In the genomic region with DNA sequence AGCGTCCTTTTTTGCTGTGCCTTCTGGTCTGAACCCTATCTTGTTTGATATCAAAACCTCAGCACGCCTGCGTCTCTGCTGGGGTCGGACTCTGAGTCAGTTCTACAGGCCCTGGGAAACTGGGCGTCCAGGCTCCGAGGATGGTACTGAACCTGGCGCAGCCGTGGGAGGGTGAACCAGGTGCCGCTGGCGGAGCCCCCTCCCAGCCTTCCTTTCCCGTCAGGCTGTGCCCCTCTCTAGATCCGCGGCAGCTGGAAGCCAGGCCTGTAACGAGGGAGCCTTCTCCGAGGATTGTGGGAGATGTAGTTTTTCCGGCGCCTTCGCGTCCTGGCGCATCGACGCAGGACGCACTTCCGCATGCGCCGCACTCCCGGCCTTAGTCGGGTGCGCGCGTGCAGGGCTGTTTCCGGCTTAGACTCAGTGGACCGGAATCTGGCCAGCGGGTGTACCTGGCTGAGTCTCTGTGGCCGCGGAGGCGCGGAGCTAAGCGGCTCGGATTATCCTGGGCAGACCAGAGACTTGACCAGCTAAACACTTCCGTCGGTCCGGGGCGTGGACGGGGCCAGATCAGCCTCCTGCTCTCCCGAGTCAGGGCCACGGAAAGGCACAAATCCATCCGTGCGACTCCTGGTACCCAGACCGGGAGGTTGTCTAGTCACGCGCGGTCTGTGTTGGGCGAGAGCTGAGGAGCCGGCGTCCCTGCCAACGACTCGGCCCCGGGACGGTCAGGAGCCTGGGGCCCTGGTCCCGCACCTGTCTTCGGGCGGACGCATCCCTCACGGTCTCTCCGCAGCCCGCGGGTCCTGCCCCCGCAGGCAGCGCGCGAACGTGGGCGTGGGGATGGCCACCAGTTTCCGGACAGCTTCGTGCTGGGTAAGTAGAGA, we compare ENCODE assay signal across 1 cellular context.
TF ChIP-seq lines count a peak whose summit lies in the region.

Gene ZNF26 (plus strand): TSS at position 367 of the 884 bp plus-strand sequence. CDS start 474 bp downstream, at position 841.

TF ChIP-seq in GM12878, 131 proteins besides CTCF, POLR2A, EP300 and RAD21 (continued from another document):
- TF ChIP-seq, protein P1, sequence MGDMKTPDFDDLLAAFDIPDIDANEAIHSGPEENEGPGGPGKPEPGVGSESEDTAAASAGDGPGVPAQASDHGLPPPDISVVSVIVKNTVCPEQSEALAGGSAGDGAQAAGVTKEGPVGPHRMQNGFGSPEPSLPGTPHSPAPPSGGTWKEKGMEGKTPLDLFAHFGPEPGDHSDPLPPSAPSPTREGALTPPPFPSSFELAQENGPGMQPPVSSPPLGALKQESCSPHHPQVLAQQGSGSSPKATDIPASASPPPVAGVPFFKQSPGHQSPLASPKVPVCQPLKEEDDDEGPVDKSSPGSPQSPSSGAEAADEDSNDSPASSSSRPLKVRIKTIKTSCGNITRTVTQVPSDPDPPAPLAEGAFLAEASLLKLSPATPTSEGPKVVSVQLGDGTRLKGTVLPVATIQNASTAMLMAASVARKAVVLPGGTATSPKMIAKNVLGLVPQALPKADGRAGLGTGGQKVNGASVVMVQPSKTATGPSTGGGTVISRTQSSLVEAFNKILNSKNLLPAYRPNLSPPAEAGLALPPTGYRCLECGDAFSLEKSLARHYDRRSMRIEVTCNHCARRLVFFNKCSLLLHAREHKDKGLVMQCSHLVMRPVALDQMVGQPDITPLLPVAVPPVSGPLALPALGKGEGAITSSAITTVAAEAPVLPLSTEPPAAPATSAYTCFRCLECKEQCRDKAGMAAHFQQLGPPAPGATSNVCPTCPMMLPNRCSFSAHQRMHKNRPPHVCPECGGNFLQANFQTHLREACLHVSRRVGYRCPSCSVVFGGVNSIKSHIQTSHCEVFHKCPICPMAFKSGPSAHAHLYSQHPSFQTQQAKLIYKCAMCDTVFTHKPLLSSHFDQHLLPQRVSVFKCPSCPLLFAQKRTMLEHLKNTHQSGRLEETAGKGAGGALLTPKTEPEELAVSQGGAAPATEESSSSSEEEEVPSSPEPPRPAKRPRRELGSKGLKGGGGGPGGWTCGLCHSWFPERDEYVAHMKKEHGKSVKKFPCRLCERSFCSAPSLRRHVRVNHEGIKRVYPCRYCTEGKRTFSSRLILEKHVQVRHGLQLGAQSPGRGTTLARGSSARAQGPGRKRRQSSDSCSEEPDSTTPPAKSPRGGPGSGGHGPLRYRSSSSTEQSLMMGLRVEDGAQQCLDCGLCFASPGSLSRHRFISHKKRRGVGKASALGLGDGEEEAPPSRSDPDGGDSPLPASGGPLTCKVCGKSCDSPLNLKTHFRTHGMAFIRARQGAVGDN (IDR thresholded peaks at IDR 0.05): no peak; the same call in 1 of the 2 replicates
- TF ChIP-seq MTA3 (IDR thresholded peaks at IDR 0.05; ENCODE audit: borderline replicate concordance, low read length) (no peak), RBBP5 (conservative IDR thresholded peaks at IDR 0.05) (no peak), CBX5 (IDR thresholded peaks at IDR 0.05; ENCODE audit: low read depth) (no peak), POU2F2 (IDR thresholded peaks at IDR 0.05; ENCODE audit: borderline replicate concordance, low read depth, low read length) (peak; percentile 72; the same call in 2 of the 3 replicates), MYB (IDR thresholded peaks at IDR 0.05; ENCODE audit: borderline replicate concordance, low read depth, low read length) (no peak), BACH1 (IDR thresholded peaks at IDR 0.05; ENCODE audit: borderline replicate concordance) (no peak), NR2C1 (IDR thresholded peaks at IDR 0.05) (peak; percentile 80), PML (IDR thresholded peaks at IDR 0.05; ENCODE audit: low read length) (peak; percentile 92), STAT3 (IDR thresholded peaks at IDR 0.05; ENCODE audit: low read depth, low read length) (no peak), CBFB (IDR thresholded peaks at IDR 0.05; ENCODE audit: low read depth) (peak; percentile 56; the same call in 1 of the 2 replicates), HDAC2 (IDR thresholded peaks at IDR 0.05) (no peak), NBN (IDR thresholded peaks at IDR 0.05) (peak; percentile 79; the same call in 1 of the 2 replicates), RB1 (IDR thresholded peaks at IDR 0.05; ENCODE audit: borderline replicate concordance) (0 out of 2 replicates have a peak, but pooled peaks have one; percentile 59), ZNF622 (IDR thresholded peaks at IDR 0.05) (no peak), DPF2 (IDR thresholded peaks at IDR 0.05) (no peak), IRF3 (IDR thresholded peaks at IDR 0.05) (no peak), SMAD1 (IDR thresholded peaks at IDR 0.05; ENCODE audit: low read depth, partially characterized antibody) (no peak), WRNIP1 (IDR thresholded peaks at IDR 0.05; ENCODE audit: borderline replicate concordance, low read depth, low read length) (no peak), SKIL (IDR thresholded peaks at IDR 0.05; ENCODE audit: low read depth, poor library complexity, severe bottlenecking) (no peak), POLR2AphosphoS2 (IDR thresholded peaks at IDR 0.05; ENCODE audit: low read depth, low read length) (peak; percentile 75; the same call in 1 of the 2 replicates), E2F4 (IDR thresholded peaks at IDR 0.05; ENCODE audit: low read depth, low read length) (no peak)
- TF ChIP-seq, protein P2, sequence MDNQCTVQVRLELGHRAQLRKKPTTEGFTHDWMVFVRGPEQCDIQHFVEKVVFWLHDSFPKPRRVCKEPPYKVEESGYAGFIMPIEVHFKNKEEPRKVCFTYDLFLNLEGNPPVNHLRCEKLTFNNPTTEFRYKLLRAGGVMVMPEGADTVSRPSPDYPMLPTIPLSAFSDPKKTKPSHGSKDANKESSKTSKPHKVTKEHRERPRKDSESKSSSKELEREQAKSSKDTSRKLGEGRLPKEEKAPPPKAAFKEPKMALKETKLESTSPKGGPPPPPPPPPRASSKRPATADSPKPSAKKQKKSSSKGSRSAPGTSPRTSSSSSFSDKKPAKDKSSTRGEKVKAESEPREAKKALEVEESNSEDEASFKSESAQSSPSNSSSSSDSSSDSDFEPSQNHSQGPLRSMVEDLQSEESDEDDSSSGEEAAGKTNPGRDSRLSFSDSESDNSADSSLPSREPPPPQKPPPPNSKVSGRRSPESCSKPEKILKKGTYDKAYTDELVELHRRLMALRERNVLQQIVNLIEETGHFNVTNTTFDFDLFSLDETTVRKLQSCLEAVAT (IDR thresholded peaks at IDR 0.05): peak; percentile 99
- TF ChIP-seq, protein P3, sequence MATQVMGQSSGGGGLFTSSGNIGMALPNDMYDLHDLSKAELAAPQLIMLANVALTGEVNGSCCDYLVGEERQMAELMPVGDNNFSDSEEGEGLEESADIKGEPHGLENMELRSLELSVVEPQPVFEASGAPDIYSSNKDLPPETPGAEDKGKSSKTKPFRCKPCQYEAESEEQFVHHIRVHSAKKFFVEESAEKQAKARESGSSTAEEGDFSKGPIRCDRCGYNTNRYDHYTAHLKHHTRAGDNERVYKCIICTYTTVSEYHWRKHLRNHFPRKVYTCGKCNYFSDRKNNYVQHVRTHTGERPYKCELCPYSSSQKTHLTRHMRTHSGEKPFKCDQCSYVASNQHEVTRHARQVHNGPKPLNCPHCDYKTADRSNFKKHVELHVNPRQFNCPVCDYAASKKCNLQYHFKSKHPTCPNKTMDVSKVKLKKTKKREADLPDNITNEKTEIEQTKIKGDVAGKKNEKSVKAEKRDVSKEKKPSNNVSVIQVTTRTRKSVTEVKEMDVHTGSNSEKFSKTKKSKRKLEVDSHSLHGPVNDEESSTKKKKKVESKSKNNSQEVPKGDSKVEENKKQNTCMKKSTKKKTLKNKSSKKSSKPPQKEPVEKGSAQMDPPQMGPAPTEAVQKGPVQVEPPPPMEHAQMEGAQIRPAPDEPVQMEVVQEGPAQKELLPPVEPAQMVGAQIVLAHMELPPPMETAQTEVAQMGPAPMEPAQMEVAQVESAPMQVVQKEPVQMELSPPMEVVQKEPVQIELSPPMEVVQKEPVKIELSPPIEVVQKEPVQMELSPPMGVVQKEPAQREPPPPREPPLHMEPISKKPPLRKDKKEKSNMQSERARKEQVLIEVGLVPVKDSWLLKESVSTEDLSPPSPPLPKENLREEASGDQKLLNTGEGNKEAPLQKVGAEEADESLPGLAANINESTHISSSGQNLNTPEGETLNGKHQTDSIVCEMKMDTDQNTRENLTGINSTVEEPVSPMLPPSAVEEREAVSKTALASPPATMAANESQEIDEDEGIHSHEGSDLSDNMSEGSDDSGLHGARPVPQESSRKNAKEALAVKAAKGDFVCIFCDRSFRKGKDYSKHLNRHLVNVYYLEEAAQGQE (IDR thresholded peaks at IDR 0.05; ENCODE audit: low read depth, low read length): no peak
